Comparison of ENCODE assay signal across 8 cellular contexts in the genomic region with DNA sequence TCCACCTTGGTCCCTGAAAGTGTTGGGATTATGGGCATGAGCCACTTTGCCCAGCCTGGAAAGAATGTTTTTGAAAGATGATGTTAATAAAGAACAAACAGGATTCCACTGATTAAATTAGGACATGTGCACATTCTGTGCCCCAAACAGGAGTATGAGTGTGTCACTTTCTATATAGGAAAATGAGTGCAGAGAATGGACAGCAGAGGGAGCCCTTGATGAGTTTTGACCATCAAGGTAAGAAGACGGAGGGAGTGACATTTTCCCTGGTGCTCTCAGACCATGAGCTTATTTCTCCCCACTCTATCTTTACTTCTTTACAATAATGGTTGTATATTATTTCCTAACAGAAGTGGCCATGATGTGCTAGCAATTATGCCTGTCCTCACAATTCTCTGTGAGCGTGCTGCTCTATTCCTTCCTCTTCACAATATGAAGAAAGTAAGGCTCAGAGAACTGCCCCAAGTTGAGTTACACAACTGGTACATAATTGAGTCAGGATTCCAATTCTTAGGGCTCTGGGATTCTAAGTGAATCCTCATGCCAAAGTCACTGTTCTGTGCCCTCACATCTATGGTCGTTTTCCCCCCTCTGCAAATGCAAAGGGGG. TPM values are rescaled to one million over a fixed set of nuclear protein-coding genes. Genes with fewer than 3 reads are reported as not detected.
DNase-seq lines count a peak whose midpoint lies in the region; ATAC-seq and TF ChIP-seq lines count a peak whose summit lies in the region.

No MANE protein-coding gene starts in this region.

- TF ChIP-seq CTCF in GM12875 (IDR thresholded peaks at IDR 0.05; ENCODE audit: borderline replicate concordance, insufficient read depth, low read depth, low read length) (peak; percentile 66; the same call in 1 of the 2 replicates), uterus (IDR thresholded peaks at IDR 0.05) (peak; percentile 72 to 90 (median 83))

- H3K4me3 ChIP-seq in GM12875 (ENCODE audit: low read depth, low read length) (no peak overlapping the region), uterus (no peak overlapping the region)

- peak; percentile 77 for ATAC-seq in HG03342 (IDR thresholded peaks at IDR 0.05; ENCODE audit: unreplicated experiment)

- no peaks in the 10 kb centered on the region for H3K9me3 Mint-ChIP-seq in activated CD4-positive, alpha-beta T cell treated with anti-CD3 and anti-CD28 coated beads, Interleukin-2, amount 10 ng/mL, durations not matched to agents 24 days and 14 days

- no peaks in the 10 kb centered on the region for H3K27me3 Mint-ChIP-seq in activated CD4-positive, alpha-beta T cell treated with anti-CD3 and anti-CD28 coated beads, Interleukin-2, amount 10 ng/mL, durations not matched to agents 24 days and 14 days

- no peaks in the 10 kb centered on the region for H3K27me3 ChIP-seq in uterus

- TF ChIP-seq POLR2A in erythroblast (IDR thresholded peaks at IDR 0.05; ENCODE audit: low read length) (no peak), uterus (IDR thresholded peaks at IDR 0.05) (no peak)

- H3K9me3 ChIP-seq in uterus = no peaks in the 10 kb centered on the region

- no peaks in the 10 kb centered on the region for H3K36me3 Mint-ChIP-seq in activated CD4-positive, alpha-beta T cell treated with anti-CD3 and anti-CD28 coated beads, Interleukin-2, amount 10 ng/mL, durations not matched to agents 24 days and 14 days (ENCODE audit: low read depth)

- no peak overlapping the region for H3K27ac Mint-ChIP-seq in activated CD4-positive, alpha-beta T cell treated with anti-CD3 and anti-CD28 coated beads, Interleukin-2, amount 10 ng/mL, durations not matched to agents 24 days and 14 days

- peaks cover 2% of the 10 kb centered on the region for H3K4me1 Mint-ChIP-seq in activated CD4-positive, alpha-beta T cell treated with anti-CD3 and anti-CD28 coated beads, Interleukin-2, amount 10 ng/mL, durations not matched to agents 24 days and 14 days

- DNase-seq in ACHN = peak; percentile 75
- DNase-seq in NCI-H460 (ENCODE audit: extremely low read depth, low read depth) = peak; percentile 79
- DNase-seq in activated CD4-positive, alpha-beta T cell treated with anti-CD3 and anti-CD28 coated beads, Interleukin-2, amount 10 ng/mL, durations not matched to agents 24 days and 14 days = peak; percentile 89
- peak; percentile 65 to 76 for DNase-seq in erythroblast (lab: John Stamatoyannopoulos, UW)
- peak; percentile 80 for DNase-seq in myocyte (ENCODE audit: low read depth)
- peak; percentile 51 to 89 for DNase-seq in uterus

- no peak overlapping the region for H3K27ac ChIP-seq in uterus

- H3K4me1 ChIP-seq in uterus = no peaks in the 10 kb centered on the region

- no peaks in the 10 kb centered on the region for H3K36me3 ChIP-seq in uterus

- no peak overlapping the region for H3K4me3 Mint-ChIP-seq in activated CD4-positive, alpha-beta T cell treated with anti-CD3 and anti-CD28 coated beads, Interleukin-2, amount 10 ng/mL, durations not matched to agents 24 days and 14 days

- in situ Hi-C loops in ACHN (cut with HindIII; ENCODE audit: low pct_ligation_motif_present, low pct_unique_long_range_greater_than_20kb, low sequenced_read_pairs) = no loop called here

- intact Hi-C loops in activated CD4-positive, alpha-beta T cell treated with anti-CD3 and anti-CD28 coated beads, Interleukin-2, amount 10 ng/mL, durations not matched to agents 24 days and 14 days (cut with micrococcal nuclease) = loop anchor here (1.0 kb wide), 1 partner anchor 147 kb away; no protein-coding TSS in a partner anchor
- intact Hi-C loops in uterus (cut with DNase I; ENCODE audit: low total_unique reads) = loop anchor here (2.0 kb wide), 1 partner anchor 150 kb away; no protein-coding TSS in a partner anchor

RNA-seq across cellular contexts. Expression of a gene that starts 20.6 kb away (rescaled TPM):
- 4,818 and 5,323 TPM in 2 replicates for total RNA-seq in NCI-H460 (2014; rRNA removed; shearing (Covaris generic))
- 376 and 775 TPM in 2 replicates for polyA plus RNA-seq in NCI-H460 (2014; cell fraction: nucleus; rRNA removed)
- total RNA-seq in activated CD4-positive, alpha-beta T cell treated with anti-CD3 and anti-CD28 coated beads, Interleukin-2, amount 10 ng/mL, durations not matched to agents 24 days and 14 days = 3,125 and 3,168 TPM in 2 replicates
- total RNA-seq in myocyte = 698 and 845 TPM in 2 replicates
- 3,761 TPM for polyA plus RNA-seq in myocyte (2012)
- total RNA-seq in uterus = 1,000 to 10,000 TPM in 3 of 4 donors, 100 to 1,000 TPM in 1; 716 to 2,917 (median 2,308) TPM
